ENCODE assay signal across 20 cellular contexts in the genomic region with DNA sequence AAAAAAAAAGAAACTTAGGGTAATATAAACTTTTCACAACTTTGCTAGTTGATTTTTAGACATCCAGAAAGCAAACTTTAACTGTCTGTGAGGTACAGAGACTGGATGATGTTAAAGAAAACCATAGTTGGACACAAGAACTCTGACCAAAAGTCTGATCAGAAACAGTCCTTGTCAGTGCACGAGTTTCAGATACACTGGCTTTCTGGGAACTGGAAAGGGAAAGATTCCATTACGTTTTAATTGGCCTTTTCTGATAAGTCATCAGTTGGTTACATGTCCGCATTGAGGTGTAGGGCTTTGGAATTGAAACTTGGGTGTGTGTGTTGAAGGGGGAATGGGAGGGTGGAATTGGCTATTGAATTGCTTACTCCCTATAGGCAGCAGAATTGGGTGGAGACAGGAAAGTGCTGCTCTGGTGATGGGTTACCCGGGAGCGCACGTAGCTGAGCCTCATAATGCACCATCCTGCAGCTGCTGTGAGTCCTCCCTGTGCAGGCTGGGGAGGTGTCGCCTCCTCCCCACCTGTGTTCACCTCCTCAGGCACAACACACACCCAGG. TPM values are rescaled to one million over a fixed set of nuclear protein-coding genes. Genes with fewer than 3 reads are reported as not detected.
DNase-seq lines count a peak whose midpoint lies in the region; ATAC-seq and TF ChIP-seq lines count a peak whose summit lies in the region.
"Had no signal": no experiment of that assay in that cellular context is flagged by ENCODE, and none has a peak within 500 bp of the region (broad histone marks: within the 10 kb centered on the region; RNA-seq: fewer than 3 reads in every experiment).

No MANE protein-coding gene starts in this region.

- H3K9me3 ChIP-seq in liver (ENCODE audit: control insufficient read depth in 4 of 4, low read length in 3 of 4): no peaks in the 10 kb centered on the region
- H3K9me3 ChIP-seq in right lobe of liver: no peaks in the 10 kb centered on the region
- no peaks in the 10 kb centered on the region for H3K9me3 ChIP-seq in muscle layer of duodenum (ENCODE audit: control insufficient read depth in 1 of 2, low read length in 2 of 2)
- H3K9me3 ChIP-seq in vagina: no peaks in the 10 kb centered on the region
- H3K9me3 ChIP-seq: prostate gland had no signal

- H3K4me3 Mint-ChIP-seq in endothelial cell (ENCODE audit: unreplicated experiment): no peak overlapping the region
- H3K4me3 Mint-ChIP-seq: activated CD4-positive, alpha-beta T cell treated with anti-CD3 and anti-CD28 coated beads, Interleukin-2, amount 10 ng/mL, durations not matched to agents 7 days and 5 days; activated naive CD8-positive, alpha-beta T cell; CD8-positive, alpha-beta T cell had no signal

- H3K4me3 ChIP-seq in liver (ENCODE audit: low read depth in 1 of 3, low read length in 3 of 3): no peak overlapping the region
- no peak overlapping the region for H3K4me3 ChIP-seq in right lobe of liver
- H3K4me3 ChIP-seq in muscle layer of duodenum (ENCODE audit: low read depth in 1 of 2, low read length in 2 of 2): no peak overlapping the region
- H3K4me3 ChIP-seq in vagina: no peak overlapping the region
- H3K4me3 ChIP-seq: prostate gland had no signal

- H3K27me3 ChIP-seq in liver (ENCODE audit: control insufficient read depth in 4 of 4, insufficient read depth in 4 of 4, low read length in 3 of 4): no peaks in the 10 kb centered on the region
- no peaks in the 10 kb centered on the region for H3K27me3 ChIP-seq in right lobe of liver
- H3K27me3 ChIP-seq in muscle layer of duodenum (ENCODE audit: low read depth, low read length): no peaks in the 10 kb centered on the region
- no peaks in the 10 kb centered on the region for H3K27me3 ChIP-seq in vagina

- DNase-seq in right lobe of liver (no peak), endothelial cell (ENCODE audit: low spot score) (no peak), vagina (ENCODE audit: extremely low spot score in 2 of 2) (no peak), NCI-H446 treated with DMSO at 0.1 percent for 48 hours (lab: John Stamatoyannopoulos, UW) (no peak), NCI-H510A (lab: John Stamatoyannopoulos, UW) (no peak), NCI-H1417 treated with DMSO at 0.1 percent for 48 hours (lab: John Stamatoyannopoulos, UW) (no peak)
- DNase-seq: activated CD4-positive, alpha-beta T cell treated with anti-CD3 and anti-CD28 coated beads, Interleukin-2, amount 10 ng/mL, durations not matched to agents 7 days and 5 days; CD8-positive, alpha-beta T cell; DMS79 treated with DMSO at 0.1 percent for 48 hours; effector CD4-positive, alpha-beta T cell; H7; KG1; NCI-H526 treated with DMSO at 0.1 percent for 48 hours; stimulated activated CD4-positive, alpha-beta T cell treated with anti-CD3 and anti-CD28 coated beads, Interleukin-15, amount 100 ng/mL, for 24 hours; stimulated activated naive CD4-positive, alpha-beta T cell treated with Interleukin-2 at 50 U/mL for 16 hours had no signal

- intact Hi-C loops in right lobe of liver (cut with DNase I) (no loop called here), vagina (cut with DNase I) (no loop called here)

- H3K27ac ChIP-seq in liver (ENCODE audit: low read depth in 1 of 2, low read length in 2 of 2) (peak overlapping the region; percentile 7 to 12), right lobe of liver (no peak overlapping the region), muscle layer of duodenum (ENCODE audit: low read length) (peak overlapping the region; percentile 79), vagina (peak overlapping the region; percentile 78)
- H3K27ac ChIP-seq: prostate gland had no signal

- peaks cover 18 to 43% (median 32%) of the 10 kb centered on the region in 4 donors for H3K4me1 ChIP-seq in liver (ENCODE audit: control insufficient read depth in 4 of 4, insufficient read depth in 4 of 4, low read length in 3 of 4)
- peaks cover 0 to 42% (median 8%) of the 10 kb centered on the region in 4 donors for H3K4me1 ChIP-seq in right lobe of liver
- H3K4me1 ChIP-seq in muscle layer of duodenum (ENCODE audit: control insufficient read depth in 1 of 2, insufficient read depth in 2 of 2, low read length in 2 of 2): peaks cover 28 to 39% of the 10 kb centered on the region in 2 donors
- peaks cover 94% of the 10 kb centered on the region for H3K4me1 ChIP-seq in vagina

- H3K9me3 Mint-ChIP-seq in endothelial cell (ENCODE audit: unreplicated experiment): no peaks in the 10 kb centered on the region
- H3K9me3 Mint-ChIP-seq: activated CD4-positive, alpha-beta T cell treated with anti-CD3 and anti-CD28 coated beads, Interleukin-2, amount 10 ng/mL, durations not matched to agents 7 days and 5 days; CD8-positive, alpha-beta T cell had no signal

- H3K36me3 ChIP-seq in liver (ENCODE audit: control insufficient read depth in 4 of 4, insufficient read depth in 3 of 4, low read depth in 1 of 4, low read length in 3 of 4): peaks cover 0 to 14% (median 4%) of the 10 kb centered on the region in 4 donors
- H3K36me3 ChIP-seq in right lobe of liver: peaks cover 0 to 30% (median 6%) of the 10 kb centered on the region in 4 donors
- H3K36me3 ChIP-seq in muscle layer of duodenum (ENCODE audit: control insufficient read depth in 1 of 2, insufficient read depth in 2 of 2, low read length in 2 of 2): peaks cover 13 to 25% of the 10 kb centered on the region in 2 donors
- peaks cover 0 to 29% of the 10 kb centered on the region in 2 donors for H3K36me3 ChIP-seq in vagina
- H3K36me3 ChIP-seq: prostate gland had no signal

- ATAC-seq in right lobe of liver: no peak
- ATAC-seq: CD8-positive, alpha-beta T cell; left lobe of liver had no signal

- TF ChIP-seq RAD21 in liver (IDR thresholded peaks at IDR 0.05): no peak

- H3K27me3 Mint-ChIP-seq in endothelial cell (ENCODE audit: unreplicated experiment): peaks cover 6% of the 10 kb centered on the region
- H3K27me3 Mint-ChIP-seq: activated CD4-positive, alpha-beta T cell treated with anti-CD3 and anti-CD28 coated beads, Interleukin-2, amount 10 ng/mL, durations not matched to agents 7 days and 5 days; activated naive CD8-positive, alpha-beta T cell had no signal

- peaks cover 26% of the 10 kb centered on the region for H3K4me1 Mint-ChIP-seq in endothelial cell (ENCODE audit: unreplicated experiment)

- H3K36me3 Mint-ChIP-seq in endothelial cell (ENCODE audit: low read depth, unreplicated experiment): peaks cover 14% of the 10 kb centered on the region
- H3K36me3 Mint-ChIP-seq: activated naive CD8-positive, alpha-beta T cell had no signal

- WGBS in liver: 84% methylated on average over 7 of the region's 7 CpGs
- WGBS in right lobe of liver (ENCODE audit: insufficient coverage, low coverage, low lambda C conversion rate, missing lambda C conversion rate): 72% methylated on average over 4 of the region's 7 CpGs

- TF ChIP-seq CTCF in liver (IDR thresholded peaks at IDR 0.05; ENCODE audit: low read depth, low read length, missing input control): no peak
- TF ChIP-seq CTCF in right lobe of liver (IDR thresholded peaks at IDR 0.05): no peak
- TF ChIP-seq CTCF in endothelial cell (IDR thresholded peaks at IDR 0.05; ENCODE audit: unreplicated experiment): no peak
- TF ChIP-seq CTCF in vagina (IDR thresholded peaks at IDR 0.05): no peak

- H3K27ac Mint-ChIP-seq in endothelial cell (ENCODE audit: unreplicated experiment): peak overlapping the region; percentile 32
- H3K27ac Mint-ChIP-seq: activated CD4-positive, alpha-beta T cell treated with anti-CD3 and anti-CD28 coated beads, Interleukin-2, amount 10 ng/mL, durations not matched to agents 7 days and 5 days had no signal

- H3K9ac ChIP-seq in liver (ENCODE audit: low read depth in 1 of 2, low read length in 2 of 2): no peak overlapping the region

- no peak for TF ChIP-seq POLR2A in right lobe of liver (IDR thresholded peaks at IDR 0.05)
- TF ChIP-seq POLR2A in vagina (IDR thresholded peaks at IDR 0.05): no peak

TF ChIP-seq in liver, 16 proteins besides CTCF, POLR2A, EP300 and RAD21:
- TF ChIP-seq, protein P1, sequence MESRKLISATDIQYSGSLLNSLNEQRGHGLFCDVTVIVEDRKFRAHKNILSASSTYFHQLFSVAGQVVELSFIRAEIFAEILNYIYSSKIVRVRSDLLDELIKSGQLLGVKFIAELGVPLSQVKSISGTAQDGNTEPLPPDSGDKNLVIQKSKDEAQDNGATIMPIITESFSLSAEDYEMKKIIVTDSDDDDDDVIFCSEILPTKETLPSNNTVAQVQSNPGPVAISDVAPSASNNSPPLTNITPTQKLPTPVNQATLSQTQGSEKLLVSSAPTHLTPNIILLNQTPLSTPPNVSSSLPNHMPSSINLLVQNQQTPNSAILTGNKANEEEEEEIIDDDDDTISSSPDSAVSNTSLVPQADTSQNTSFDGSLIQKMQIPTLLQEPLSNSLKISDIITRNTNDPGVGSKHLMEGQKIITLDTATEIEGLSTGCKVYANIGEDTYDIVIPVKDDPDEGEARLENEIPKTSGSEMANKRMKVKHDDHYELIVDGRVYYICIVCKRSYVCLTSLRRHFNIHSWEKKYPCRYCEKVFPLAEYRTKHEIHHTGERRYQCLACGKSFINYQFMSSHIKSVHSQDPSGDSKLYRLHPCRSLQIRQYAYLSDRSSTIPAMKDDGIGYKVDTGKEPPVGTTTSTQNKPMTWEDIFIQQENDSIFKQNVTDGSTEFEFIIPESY (IDR thresholded peaks at IDR 0.05): no peak

RNA-seq across cellular contexts. Expression of gene RAC1, which starts 13.5 kb away (rescaled TPM):
- 10 to 100 TPM; 29.6 to 31.6 TPM for total RNA-seq in liver
- 100 to 1,000 TPM in 1 of 2 donors, 10 to 100 TPM in 1; 83.9 to 119 TPM for polyA plus RNA-seq in liver
- 100 to 1,000 TPM in 1 of 6 experiments, 10 to 100 TPM in 5; 72.6 to 154 (median 89.7) TPM for total RNA-seq in right lobe of liver
- 307 TPM for total RNA-seq in endothelial cell (ENCODE audit: unreplicated experiment)
- total RNA-seq in vagina: 190 TPM

RNA-seq across cellular contexts. Expression of gene FAM220A, which starts 39.0 kb away (rescaled TPM):
- 1 to 10 TPM; 4.4 to 5.3 TPM for total RNA-seq in liver
- 1 to 10 TPM; 2.8 to 7.8 TPM for polyA plus RNA-seq in liver
- total RNA-seq in right lobe of liver: 1 to 10 TPM; 3.5 to 9.5 (median 5.5) TPM
- total RNA-seq in endothelial cell (ENCODE audit: unreplicated experiment): 15.6 TPM
- total RNA-seq in vagina: 9.6 TPM

RNA-seq across cellular contexts. Expression of gene DAGLB, which starts 59.9 kb away (rescaled TPM):
- total RNA-seq in liver: 10 to 100 TPM; 10.3 to 10.7 TPM
- polyA plus RNA-seq in liver: 1 to 10 TPM; 4.9 to 6.6 TPM
- 10 to 100 TPM in 4 of 6 experiments, 1 to 10 TPM in 2; 8.9 to 12.7 (median 11.7) TPM for total RNA-seq in right lobe of liver
- 27.2 TPM for total RNA-seq in endothelial cell (ENCODE audit: unreplicated experiment)
- 22.1 TPM for total RNA-seq in vagina

Comparison
In these comparisons a context has a peak if more than half of its experiments do, and no peak if none do; other contexts are left out.
1. H3K27ac ChIP-seq: peak in liver (2 of 2), muscle layer of duodenum (single experiment) and vagina (single experiment); none in right lobe of liver (0 of 3).